In genomic region chr11:61978703-61979661, GRCh38 we compare ENCODE assay signal across 11 cellular contexts. TPM values are rescaled to one million over a fixed set of nuclear protein-coding genes. Genes with fewer than 3 reads are reported as not detected.
DNase-seq lines count a peak whose midpoint lies in the region; ATAC-seq and TF ChIP-seq lines count a peak whose summit lies in the region.
"Had no signal": no experiment of that assay in that cellular context is flagged by ENCODE, and none has a peak within 500 bp of the region (broad histone marks: within the 10 kb centered on the region; RNA-seq: fewer than 3 reads in every experiment).

No MANE protein-coding gene starts in this region.

- H3K27me3 ChIP-seq in adipocyte (replicated peaks; ENCODE audit: control insufficient read depth, insufficient read depth, low read length) = no peaks in the 10 kb centered on the region

- DNase-seq in AG08395 (ENCODE audit: low spot score) = peak; percentile 67
- peak; percentile 86 for DNase-seq in adipocyte (ENCODE audit: low read depth)
- peak; percentile 93 for DNase-seq in fibroblast of the aortic adventitia (ENCODE audit: low read depth)
- no peak for DNase-seq in omental fat pad (ENCODE audit: low spot score)
- DNase-seq in stimulated activated CD4-positive, alpha-beta T cell treated with anti-CD3 and anti-CD28 coated beads, Interleukin-4, amount 100 ng/mL, for 24 hours = no peak
- no peak for DNase-seq in EL
- no peak for DNase-seq in T-cell
- DNase-seq: NCI-H510A; stimulated activated naive CD8-positive, alpha-beta T cell treated with anti-CD3 and anti-CD28 coated beads, Interleukin-15, Interleukin-2, amounts not matched to agents 100 U/mL and 50 U/mL, for 24 hours had no signal

- H3K27me3 Mint-ChIP-seq in T-cell = no peaks in the 10 kb centered on the region

- H3K9me3 ChIP-seq in adipocyte (ENCODE audit: control insufficient read depth, low read length) = no peaks in the 10 kb centered on the region

- POLR2A ChIA-PET in T-cell (lab: Charles Lee) = no interaction called here

- TF ChIP-seq CTCF in fibroblast of the aortic adventitia (IDR thresholded peaks at IDR 0.05; ENCODE audit: insufficient read depth, low read length) (no peak), omental fat pad (IDR thresholded peaks at IDR 0.05) (no peak)

- peak overlapping the region; percentile 28 for H3K9ac ChIP-seq in adipocyte (ENCODE audit: low read length)
- H3K9ac ChIP-seq: KMS-11 had no signal

- H3K4me3 Mint-ChIP-seq in T-cell = no peak overlapping the region

- CTCF ChIA-PET in T-cell (lab: Charles Lee) = interaction anchor here in 1 of 2 donors (1.2 kb wide), 1 partner anchor 103 kb away, joined by 4 read pairs; no protein-coding TSS in a partner anchor

- peaks cover 17% of the 10 kb centered on the region for H3K36me3 Mint-ChIP-seq in T-cell

- peaks cover 0 to 2% (median 0%) of the 10 kb centered on the region in 3 donors for H3K4me1 Mint-ChIP-seq in T-cell

- ATAC-seq in omental fat pad (ENCODE audit: low FRiP score) (peak; percentile 72), GM19324 (IDR thresholded peaks at IDR 0.05; ENCODE audit: low FRiP score, unreplicated experiment) (no peak), T-cell (replicated peaks in 1 of 4) (no peak)
- ATAC-seq: stimulated activated naive CD8-positive, alpha-beta T cell treated with anti-CD3 and anti-CD28 coated beads, Interleukin-15, Interleukin-2, amounts not matched to agents 100 U/mL and 50 U/mL, for 24 hours had no signal

- H3K4me1 ChIP-seq in adipocyte (ENCODE audit: control insufficient read depth, insufficient read depth, low read length) = peaks cover 22% of the 10 kb centered on the region

- no peaks in the 10 kb centered on the region for H3K36me3 ChIP-seq in adipocyte (ENCODE audit: control insufficient read depth, insufficient read depth, low read length, severe bottlenecking)

- H3K9me3 Mint-ChIP-seq in T-cell = no peaks in the 10 kb centered on the region

- H3K27ac Mint-ChIP-seq in T-cell = no peak overlapping the region

- H3K4me3 ChIP-seq in adipocyte (ENCODE audit: low read length) = no peak overlapping the region
- H3K4me3 ChIP-seq in fibroblast of the aortic adventitia (ENCODE audit: low read depth, low read length) = no peak overlapping the region

RNA-seq across cellular contexts. Expression of gene FTH1, which starts 11.5 kb away (rescaled TPM):
- total RNA-seq in fibroblast of the aortic adventitia (ENCODE audit: low replicate concordance) = 1,813 and 2,631 TPM in 2 replicates
- total RNA-seq in omental fat pad = 1,000 to 10,000 TPM; 3,477 to 7,075 (median 4,643) TPM
- total RNA-seq in T-cell = 1,000 to 10,000 TPM in 2 of 5 donors, 100 to 1,000 TPM in 3; 575 to 1,574 (median 654) TPM

RNA-seq across cellular contexts. Expression of gene BEST1, which starts 28.8 kb away (rescaled TPM):
- 3.1 and 3.4 TPM in 2 replicates for total RNA-seq in fibroblast of the aortic adventitia (ENCODE audit: low replicate concordance)
- total RNA-seq in omental fat pad = 10 to 100 TPM in 3 of 4 donors, 1 to 10 TPM in 1; 5.8 to 17.0 (median 12.0) TPM
- total RNA-seq in T-cell = under 1 TPM in 3 of 5 donors, not detected in 2; 0.07 to 0.23 (median 0.13) TPM

Comparison
In these comparisons a context has a peak if more than half of its experiments do, and no peak if none do; other contexts are left out.
1. DNase-seq: peak in AG08395 (single experiment), adipocyte (single experiment) and fibroblast of the aortic adventitia (single experiment); none in omental fat pad (single experiment), stimulated activated CD4-positive, alpha-beta T cell treated with anti-CD3 and anti-CD28 coated beads, Interleukin-4, amount 100 ng/mL, for 24 hours (single experiment), EL (single experiment) and T-cell (0 of 34).